1 cellular context compared by ENCODE assay signal in the genomic region with DNA sequence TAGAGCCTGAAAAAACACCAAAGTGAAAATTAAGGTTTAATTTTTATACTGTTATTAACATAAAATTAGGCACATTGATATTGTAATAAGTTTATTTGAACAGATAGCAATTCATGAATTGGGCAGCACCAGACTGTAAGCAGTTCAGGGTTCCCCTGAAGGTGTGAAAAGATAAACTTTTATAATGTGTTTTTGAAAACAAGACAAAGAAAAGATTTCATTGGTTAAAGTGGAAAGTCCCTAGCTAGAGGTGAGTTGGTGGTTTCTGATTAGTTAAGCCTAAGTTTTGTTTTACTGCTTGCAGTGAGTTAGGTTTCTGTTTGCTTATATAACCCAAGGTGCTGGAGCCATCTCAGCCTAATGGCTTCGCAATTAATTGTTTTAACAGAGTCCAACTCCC.
TF ChIP-seq lines count a peak whose summit lies in the region.

No MANE protein-coding gene starts in this region.

TF ChIP-seq in GM12878, 131 proteins besides CTCF, POLR2A, EP300 and RAD21 (continued from another document):
- TF ChIP-seq FOXM1 (IDR thresholded peaks at IDR 0.05; ENCODE audit: low read depth, low read length) (no peak), DPF2 (IDR thresholded peaks at IDR 0.05) (no peak), YY1 (IDR thresholded peaks at IDR 0.05; ENCODE audit: low read depth, low read length) (no peak), POLR2AphosphoS5 (IDR thresholded peaks at IDR 0.05; ENCODE audit: low read length) (no peak), FOXK2 (IDR thresholded peaks at IDR 0.05) (no peak), GABPA (IDR thresholded peaks at IDR 0.05; ENCODE audit: low read depth) (no peak), NR2F1 (conservative IDR thresholded peaks at IDR 0.05) (no peak), NBN (IDR thresholded peaks at IDR 0.05) (no peak), EZH2 (IDR thresholded peaks at IDR 0.05; ENCODE audit: borderline replicate concordance, control insufficient read depth, low read depth, low read length) (no peak), MTA3 (IDR thresholded peaks at IDR 0.05; ENCODE audit: borderline replicate concordance, low read length) (no peak), SREBF1 (IDR thresholded peaks at IDR 0.05; ENCODE audit: low read length) (no peak), KLF5 (IDR thresholded peaks at IDR 0.05; ENCODE audit: partially characterized antibody) (no peak), STAT3 (IDR thresholded peaks at IDR 0.05; ENCODE audit: low read depth, low read length) (no peak), PML (IDR thresholded peaks at IDR 0.05; ENCODE audit: low read length) (no peak)
- TF ChIP-seq, protein P1, sequence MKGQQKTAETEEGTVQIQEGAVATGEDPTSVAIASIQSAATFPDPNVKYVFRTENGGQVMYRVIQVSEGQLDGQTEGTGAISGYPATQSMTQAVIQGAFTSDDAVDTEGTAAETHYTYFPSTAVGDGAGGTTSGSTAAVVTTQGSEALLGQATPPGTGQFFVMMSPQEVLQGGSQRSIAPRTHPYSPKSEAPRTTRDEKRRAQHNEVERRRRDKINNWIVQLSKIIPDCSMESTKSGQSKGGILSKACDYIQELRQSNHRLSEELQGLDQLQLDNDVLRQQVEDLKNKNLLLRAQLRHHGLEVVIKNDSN (IDR thresholded peaks at IDR 0.05; ENCODE audit: borderline replicate concordance, extremely low read length, insufficient read depth, low read depth, low read length): no peak
- TF ChIP-seq, protein P2, sequence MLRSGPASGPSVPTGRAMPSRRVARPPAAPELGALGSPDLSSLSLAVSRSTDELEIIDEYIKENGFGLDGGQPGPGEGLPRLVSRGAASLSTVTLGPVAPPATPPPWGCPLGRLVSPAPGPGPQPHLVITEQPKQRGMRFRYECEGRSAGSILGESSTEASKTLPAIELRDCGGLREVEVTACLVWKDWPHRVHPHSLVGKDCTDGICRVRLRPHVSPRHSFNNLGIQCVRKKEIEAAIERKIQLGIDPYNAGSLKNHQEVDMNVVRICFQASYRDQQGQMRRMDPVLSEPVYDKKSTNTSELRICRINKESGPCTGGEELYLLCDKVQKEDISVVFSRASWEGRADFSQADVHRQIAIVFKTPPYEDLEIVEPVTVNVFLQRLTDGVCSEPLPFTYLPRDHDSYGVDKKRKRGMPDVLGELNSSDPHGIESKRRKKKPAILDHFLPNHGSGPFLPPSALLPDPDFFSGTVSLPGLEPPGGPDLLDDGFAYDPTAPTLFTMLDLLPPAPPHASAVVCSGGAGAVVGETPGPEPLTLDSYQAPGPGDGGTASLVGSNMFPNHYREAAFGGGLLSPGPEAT (IDR thresholded peaks at IDR 0.05; ENCODE audit: low read depth): 0 out of 2 replicates have a peak, but pooled peaks have one; percentile 26
- TF ChIP-seq, protein P3, sequence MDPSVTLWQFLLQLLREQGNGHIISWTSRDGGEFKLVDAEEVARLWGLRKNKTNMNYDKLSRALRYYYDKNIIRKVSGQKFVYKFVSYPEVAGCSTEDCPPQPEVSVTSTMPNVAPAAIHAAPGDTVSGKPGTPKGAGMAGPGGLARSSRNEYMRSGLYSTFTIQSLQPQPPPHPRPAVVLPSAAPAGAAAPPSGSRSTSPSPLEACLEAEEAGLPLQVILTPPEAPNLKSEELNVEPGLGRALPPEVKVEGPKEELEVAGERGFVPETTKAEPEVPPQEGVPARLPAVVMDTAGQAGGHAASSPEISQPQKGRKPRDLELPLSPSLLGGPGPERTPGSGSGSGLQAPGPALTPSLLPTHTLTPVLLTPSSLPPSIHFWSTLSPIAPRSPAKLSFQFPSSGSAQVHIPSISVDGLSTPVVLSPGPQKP (IDR thresholded peaks at IDR 0.05; ENCODE audit: low read depth, low read length): no peak
- TF ChIP-seq, protein P4, sequence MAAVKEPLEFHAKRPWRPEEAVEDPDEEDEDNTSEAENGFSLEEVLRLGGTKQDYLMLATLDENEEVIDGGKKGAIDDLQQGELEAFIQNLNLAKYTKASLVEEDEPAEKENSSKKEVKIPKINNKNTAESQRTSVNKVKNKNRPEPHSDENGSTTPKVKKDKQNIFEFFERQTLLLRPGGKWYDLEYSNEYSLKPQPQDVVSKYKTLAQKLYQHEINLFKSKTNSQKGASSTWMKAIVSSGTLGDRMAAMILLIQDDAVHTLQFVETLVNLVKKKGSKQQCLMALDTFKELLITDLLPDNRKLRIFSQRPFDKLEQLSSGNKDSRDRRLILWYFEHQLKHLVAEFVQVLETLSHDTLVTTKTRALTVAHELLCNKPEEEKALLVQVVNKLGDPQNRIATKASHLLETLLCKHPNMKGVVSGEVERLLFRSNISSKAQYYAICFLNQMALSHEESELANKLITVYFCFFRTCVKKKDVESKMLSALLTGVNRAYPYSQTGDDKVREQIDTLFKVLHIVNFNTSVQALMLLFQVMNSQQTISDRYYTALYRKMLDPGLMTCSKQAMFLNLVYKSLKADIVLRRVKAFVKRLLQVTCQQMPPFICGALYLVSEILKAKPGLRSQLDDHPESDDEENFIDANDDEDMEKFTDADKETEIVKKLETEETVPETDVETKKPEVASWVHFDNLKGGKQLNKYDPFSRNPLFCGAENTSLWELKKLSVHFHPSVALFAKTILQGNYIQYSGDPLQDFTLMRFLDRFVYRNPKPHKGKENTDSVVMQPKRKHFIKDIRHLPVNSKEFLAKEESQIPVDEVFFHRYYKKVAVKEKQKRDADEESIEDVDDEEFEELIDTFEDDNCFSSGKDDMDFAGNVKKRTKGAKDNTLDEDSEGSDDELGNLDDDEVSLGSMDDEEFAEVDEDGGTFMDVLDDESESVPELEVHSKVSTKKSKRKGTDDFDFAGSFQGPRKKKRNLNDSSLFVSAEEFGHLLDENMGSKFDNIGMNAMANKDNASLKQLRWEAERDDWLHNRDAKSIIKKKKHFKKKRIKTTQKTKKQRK (IDR thresholded peaks at IDR 0.05; ENCODE audit: low read depth, low read length): no peak
TF ChIP-seq in GM12878: peak in this region for 3.
